Comparison of ENCODE assay signal across 22 cellular contexts in the genomic region with DNA sequence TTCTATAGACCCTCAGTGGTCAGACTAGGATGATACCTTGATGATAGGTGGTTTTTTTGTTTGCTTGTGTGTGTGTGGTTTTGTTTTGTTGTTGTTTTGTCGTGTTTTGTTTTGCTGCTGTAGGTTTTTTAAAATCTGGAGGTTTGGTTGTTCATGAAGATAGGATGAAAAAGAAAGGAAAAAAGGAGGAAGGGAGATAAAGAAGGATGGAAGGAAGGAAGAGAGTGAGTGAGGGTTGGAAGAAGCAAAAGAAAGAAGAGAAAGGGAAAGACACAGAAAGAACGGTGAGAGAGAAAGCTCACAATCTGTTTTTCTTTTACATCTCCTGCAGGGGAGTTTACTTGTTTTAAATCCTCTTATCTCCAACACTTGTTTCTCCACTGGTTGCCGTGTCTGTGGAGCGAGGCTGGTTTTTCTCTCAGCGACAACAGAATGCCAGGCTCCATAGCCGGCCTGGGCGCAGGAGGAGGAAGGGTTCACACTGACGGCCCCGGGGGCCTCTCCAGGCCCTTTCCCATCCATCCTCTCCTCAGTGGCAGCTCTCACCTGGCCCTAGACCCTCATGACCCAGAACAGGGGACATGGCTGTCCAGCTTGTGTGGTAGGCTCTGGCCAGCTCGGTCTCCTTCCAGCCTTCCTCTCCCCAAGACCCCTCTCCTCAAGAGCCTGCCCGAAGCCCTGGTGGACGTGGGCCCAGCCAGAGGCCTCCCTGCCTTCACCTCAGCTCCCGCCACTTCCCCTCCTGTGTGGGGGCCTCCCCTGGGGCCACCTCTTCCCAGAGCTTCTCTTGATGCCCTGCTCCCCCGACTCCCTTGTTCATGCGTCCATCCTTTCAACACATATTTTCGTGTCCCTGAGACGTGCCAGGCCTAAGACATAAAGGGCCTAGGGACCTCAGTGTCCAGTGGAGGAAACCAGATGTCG.
DNase-seq lines count a peak whose midpoint lies in the region; ATAC-seq and TF ChIP-seq lines count a peak whose summit lies in the region.
"Had no signal": no experiment of that assay in that cellular context is flagged by ENCODE, and none has a peak within 500 bp of the region (broad histone marks: within the 10 kb centered on the region; RNA-seq: fewer than 3 reads in every experiment).

No MANE protein-coding gene starts in this region.

- no TSS peak for BruUV-seq in PC-9 (replicated peaks; lab: Mats Ljungman, UMichigan)

- H3K9me3 ChIP-seq in right atrium auricular region (no peaks in the 10 kb centered on the region), neural progenitor cell (ENCODE audit: low read depth) (no peaks in the 10 kb centered on the region), PC-9 (ENCODE audit: insufficient read depth, low read depth) (no peaks in the 10 kb centered on the region)
- H3K9me3 ChIP-seq in CD8-positive, alpha-beta memory T cell (ENCODE audit: low read length) = no peaks in the 10 kb centered on the region
- H3K9me3 ChIP-seq: heart right ventricle, pancreas, right lobe of liver, SJSA1, thoracic aorta had no signal

- H3K36me3 Mint-ChIP-seq in neural progenitor cell = no peaks in the 10 kb centered on the region
- H3K36me3 Mint-ChIP-seq in CD8-positive, alpha-beta memory T cell = no peaks in the 10 kb centered on the region
- H3K36me3 Mint-ChIP-seq: CD4-positive, CD25-positive, alpha-beta regulatory T cell; stimulated activated naive B cell treated with anti-CD40 and anti-IgM and Interleukin-4, amounts not matched to agents 10 μg/mL and 1 μg/mL and 100 μg/mL, for 72 hours had no signal

- intact Hi-C loops in left ventricle myocardium superior (cut with micrococcal nuclease) (no loop called here), PC-9 (cut with micrococcal nuclease; ENCODE audit: unreplicated experiment) (no loop called here)

- H3K27ac Mint-ChIP-seq in neural progenitor cell = peak overlapping the region; percentile 78
- no peak overlapping the region for H3K27ac Mint-ChIP-seq in CD8-positive, alpha-beta memory T cell
- H3K27ac Mint-ChIP-seq: CD4-positive, CD25-positive, alpha-beta regulatory T cell; GM23338; stimulated activated naive B cell treated with anti-CD40 and anti-IgM and Interleukin-4, amounts not matched to agents 10 μg/mL and 1 μg/mL and 100 μg/mL, for 72 hours had no signal

- H3K79me2 ChIP-seq in neural progenitor cell (ENCODE audit: low read depth) = no peaks in the 10 kb centered on the region
- no peaks in the 10 kb centered on the region for H3K79me2 ChIP-seq in PC-9 (ENCODE audit: low read depth)

- ATAC-seq in left ventricle myocardium superior (peak; percentile 28), HG03196 (IDR thresholded peaks at IDR 0.05; ENCODE audit: unreplicated experiment) (no peak)
- ATAC-seq: right lobe of liver; stimulated activated naive B cell treated with anti-CD40 and anti-IgM and Interleukin-4, amounts not matched to agents 10 μg/mL and 1 μg/mL and 100 μg/mL, for 72 hours had no signal

- H2AFZ ChIP-seq in neural progenitor cell (replicated peaks) (no peak overlapping the region), PC-9 (no peak overlapping the region)
- H2AFZ ChIP-seq: GM23338 had no signal

- H3K27ac ChIP-seq in right atrium auricular region (no peak overlapping the region), coronary artery (no peak overlapping the region), neural progenitor cell (no peak overlapping the region), PC-9 (no peak overlapping the region)
- no peak overlapping the region for H3K27ac ChIP-seq in CD8-positive, alpha-beta memory T cell (ENCODE audit: low read depth, low read length)
- H3K27ac ChIP-seq: brain microvascular endothelial cell, heart right ventricle, pancreas, right lobe of liver, SJSA1, thoracic aorta had no signal

- no peak overlapping the region for H3K4me3 Mint-ChIP-seq in neural progenitor cell
- no peak overlapping the region for H3K4me3 Mint-ChIP-seq in CD8-positive, alpha-beta memory T cell
- H3K4me3 Mint-ChIP-seq: CD4-positive, CD25-positive, alpha-beta regulatory T cell; GM23338; stimulated activated naive B cell treated with anti-CD40 and anti-IgM and Interleukin-4, amounts not matched to agents 10 μg/mL and 1 μg/mL and 100 μg/mL, for 72 hours had no signal

- no peaks in the 10 kb centered on the region for H3K27me3 ChIP-seq in right atrium auricular region
- H3K27me3 ChIP-seq in neural progenitor cell = no peaks in the 10 kb centered on the region
- H3K27me3 ChIP-seq in CD8-positive, alpha-beta memory T cell (ENCODE audit: insufficient read depth, low read length, poor library complexity, severe bottlenecking) = no peaks in the 10 kb centered on the region
- no peaks in the 10 kb centered on the region for H3K27me3 ChIP-seq in PC-9 (ENCODE audit: insufficient read depth, low read depth)
- H3K27me3 ChIP-seq: brain microvascular endothelial cell, heart right ventricle, pancreas, right lobe of liver, SJSA1 had no signal

- no peaks in the 10 kb centered on the region for H3K9me3 Mint-ChIP-seq in neural progenitor cell
- H3K9me3 Mint-ChIP-seq in CD8-positive, alpha-beta memory T cell = peaks cover 0 to 6% (median 0%) of the 10 kb centered on the region in 5 donors
- H3K9me3 Mint-ChIP-seq: GM23338 had no signal

- H4K20me1 ChIP-seq in neural progenitor cell (ENCODE audit: low read depth) = no peaks in the 10 kb centered on the region
- H4K20me1 ChIP-seq in PC-9 (ENCODE audit: insufficient read depth) = no peaks in the 10 kb centered on the region

- H3F3A ChIP-seq in neural progenitor cell (ENCODE audit: low read depth) = peaks cover 6% of the 10 kb centered on the region
- no peaks in the 10 kb centered on the region for H3F3A ChIP-seq in PC-9 (ENCODE audit: insufficient read depth, low read depth)

- no peaks in the 10 kb centered on the region for H3K9me2 ChIP-seq in PC-9 (ENCODE audit: insufficient read depth)

- peaks cover 25% of the 10 kb centered on the region for H3K4me1 Mint-ChIP-seq in neural progenitor cell
- H3K4me1 Mint-ChIP-seq in CD8-positive, alpha-beta memory T cell = no peaks in the 10 kb centered on the region
- H3K4me1 Mint-ChIP-seq: CD4-positive, CD25-positive, alpha-beta regulatory T cell; stimulated activated naive B cell treated with anti-CD40 and anti-IgM and Interleukin-4, amounts not matched to agents 10 μg/mL and 1 μg/mL and 100 μg/mL, for 72 hours had no signal

- no peak overlapping the region for H3K9ac ChIP-seq in neural progenitor cell

- DNase-seq in left ventricle myocardium superior = no peak
- DNase-seq in right atrium auricular region (ENCODE audit: low spot score) = no peak
- DNase-seq in coronary artery (ENCODE audit: low spot score) = peak; percentile 38
- DNase-seq in neural progenitor cell (ENCODE audit: low spot score) = no peak
- no peak for DNase-seq in CD8-positive, alpha-beta memory T cell
- DNase-seq in PC-9 = no peak
- no peak for DNase-seq in DMS79 (lab: John Stamatoyannopoulos, UW)
- DNase-seq: activated CD4-positive, CD25-positive, alpha-beta regulatory T cell; brain microvascular endothelial cell; CD4-positive, CD25-positive, alpha-beta regulatory T cell; cortex of kidney; heart right ventricle; KBM-7; NCI-H1694; stimulated activated naive B cell treated with anti-CD40 and anti-IgM and Interleukin-4, amounts not matched to agents 10 μg/mL and 1 μg/mL and 100 μg/mL, for 72 hours had no signal

- peaks cover 7% of the 10 kb centered on the region for H3K27me3 Mint-ChIP-seq in neural progenitor cell (ENCODE audit: insufficient read depth, low read depth)
- no peaks in the 10 kb centered on the region for H3K27me3 Mint-ChIP-seq in CD8-positive, alpha-beta memory T cell

- H3K4me1 ChIP-seq in right atrium auricular region (peaks cover 0 to 9% of the 10 kb centered on the region in 2 donors), neural progenitor cell (peaks cover 15% of the 10 kb centered on the region), PC-9 (replicated peaks; ENCODE audit: insufficient read depth) (peaks cover 1% of the 10 kb centered on the region)
- H3K4me1 ChIP-seq in CD8-positive, alpha-beta memory T cell (ENCODE audit: insufficient read depth, low read length) = no peaks in the 10 kb centered on the region
- H3K4me1 ChIP-seq: pancreas, right lobe of liver had no signal

- H3K36me3 ChIP-seq in right atrium auricular region (no peaks in the 10 kb centered on the region), neural progenitor cell (no peaks in the 10 kb centered on the region), PC-9 (ENCODE audit: low read depth) (no peaks in the 10 kb centered on the region)
- no peaks in the 10 kb centered on the region for H3K36me3 ChIP-seq in CD8-positive, alpha-beta memory T cell (ENCODE audit: insufficient read depth, low read length)
- H3K36me3 ChIP-seq: brain microvascular endothelial cell, heart right ventricle, pancreas, right lobe of liver, SJSA1, thoracic aorta had no signal

- CTCF ChIA-PET in CD8-positive, alpha-beta memory T cell (lab: Charles Lee) = no interaction called here
- CTCF ChIA-PET in PC-9 (lab: Charles Lee) = no interaction called here

- no peak for TF ChIP-seq CTCF in right atrium auricular region (IDR thresholded peaks at IDR 0.05)
- TF ChIP-seq CTCF in coronary artery (IDR thresholded peaks at IDR 0.05) = no peak
- TF ChIP-seq CTCF in neural progenitor cell (IDR thresholded peaks at IDR 0.05) = no peak
- TF ChIP-seq CTCF in PC-9 (conservative IDR thresholded peaks at IDR 0.05) = no peak

- H3K4me3 ChIP-seq in right atrium auricular region (no peak overlapping the region), coronary artery (no peak overlapping the region), neural progenitor cell (no peak overlapping the region), PC-9 (no peak overlapping the region)
- H3K4me3 ChIP-seq in CD8-positive, alpha-beta memory T cell (ENCODE audit: low read length) = no peak overlapping the region
- H3K4me3 ChIP-seq: GM23338, heart right ventricle, lung, pancreas, right lobe of liver, SJSA1, thoracic aorta had no signal

- H3K4me2 ChIP-seq in neural progenitor cell = no peak overlapping the region
- H3K4me2 ChIP-seq in PC-9 = no peak overlapping the region
- H3K4me2 ChIP-seq: GM23338 had no signal

- POLR2A ChIA-PET in CD8-positive, alpha-beta memory T cell (lab: Charles Lee) = no interaction called here
- POLR2A ChIA-PET in PC-9 (lab: Charles Lee; ENCODE audit: unreplicated experiment) = no interaction called here
